In genomic region chr7:18666107-18666728, GRCh38 we compare ENCODE assay signal across 9 cellular contexts.
DNase-seq lines count a peak whose midpoint lies in the region; TF ChIP-seq lines count a peak whose summit lies in the region.
"Had no signal": no experiment of that assay in that cellular context is flagged by ENCODE, and none has a peak within 500 bp of the region (broad histone marks: within the 10 kb centered on the region; RNA-seq: fewer than 3 reads in every experiment).

No MANE protein-coding gene starts in this region.

- DNase-seq in GM12864 (ENCODE audit: low read depth), result peak; percentile 64
- DNase-seq in HAP-1 (ENCODE audit: low spot score in 2 of 2), result peak; percentile 69 to 87
- peak; percentile 80 for DNase-seq in LoVo (ENCODE audit: low spot score)
- peak; percentile 70 to 89 for DNase-seq in SJCRH30
- DNase-seq in activated effector memory CD4-positive, alpha-beta T cell treated with anti-CD3 and anti-CD28 coated beads, Interleukin-2, amount 50 U/mL, for 16 hours, result peak; percentile 82
- DNase-seq in glomerular visceral epithelial cell (ENCODE audit: extremely low spot score), result peak; percentile 64
- peak; percentile 53 to 72 for DNase-seq in trophoblast cell
- DNase-seq in ureter (ENCODE audit: low spot score), result peak; percentile 78

- H4K91ac ChIP-seq in trophoblast cell (ENCODE audit: low read depth, low read length), result no peak overlapping the region

- peaks cover 72% of the 10 kb centered on the region for H3K36me3 ChIP-seq in HAP-1 (replicated peaks)
- H3K36me3 ChIP-seq in SJCRH30, result no peaks in the 10 kb centered on the region
- no peaks in the 10 kb centered on the region for H3K36me3 ChIP-seq in trophoblast cell (ENCODE audit: control insufficient read depth in 1 of 2, insufficient read depth in 2 of 2, low read length in 2 of 2)

- no peak overlapping the region for H2AFZ ChIP-seq in trophoblast cell (ENCODE audit: insufficient read depth, low read length, poor library complexity)

- H3K14ac ChIP-seq in trophoblast cell (ENCODE audit: low read length), result no peak overlapping the region

- H3K23ac ChIP-seq in trophoblast cell (ENCODE audit: low read length), result no peak overlapping the region

- no peak overlapping the region for H4K12ac ChIP-seq in trophoblast cell (ENCODE audit: low read depth, low read length)

- no peak overlapping the region for H2BK120ac ChIP-seq in trophoblast cell (ENCODE audit: insufficient read depth, low read length, poor library complexity)

- no peak overlapping the region for H2AK5ac ChIP-seq in trophoblast cell (ENCODE audit: low read length)

- no peak overlapping the region for H2BK12ac ChIP-seq in trophoblast cell (ENCODE audit: low read length)

- no peak overlapping the region for H3K9ac ChIP-seq in trophoblast cell (ENCODE audit: low read length)

- no peak overlapping the region for H4K8ac ChIP-seq in trophoblast cell (ENCODE audit: low read depth, low read length)

- no peak overlapping the region for H3K4ac ChIP-seq in trophoblast cell (ENCODE audit: low read depth, low read length)

- H3K4me1 ChIP-seq in HAP-1 (peaks cover 16% of the 10 kb centered on the region), SJCRH30 (peaks cover 12% of the 10 kb centered on the region), trophoblast cell (ENCODE audit: control insufficient read depth in 1 of 2, insufficient read depth in 2 of 2, low read length in 2 of 2) (no peaks in the 10 kb centered on the region)

- H3K9me3 ChIP-seq in HAP-1 (no peaks in the 10 kb centered on the region), SJCRH30 (replicated peaks) (no peaks in the 10 kb centered on the region), trophoblast cell (ENCODE audit: insufficient read depth, low read depth, low read length) (no peaks in the 10 kb centered on the region)

- H2BK5ac ChIP-seq in trophoblast cell (ENCODE audit: low read depth, low read length, poor library complexity), result no peak overlapping the region

- in situ Hi-C loops in HAP-1 (cut with MboI; ENCODE audit: low sequenced_read_pairs), result no loop called here

- no peaks in the 10 kb centered on the region for H3K79me1 ChIP-seq in trophoblast cell (ENCODE audit: low read length)

- H3K27ac ChIP-seq in SJCRH30, result no peak overlapping the region
- H3K27ac ChIP-seq in trophoblast cell (ENCODE audit: low read depth, low read length), result no peak overlapping the region

- TF ChIP-seq CTCF in GM12864 (IDR thresholded peaks at IDR 0.05; ENCODE audit: low read depth, low read length, missing control alignments), result peak; percentile 99

- no peaks in the 10 kb centered on the region for H3K27me3 ChIP-seq in HAP-1 (ENCODE audit: low read depth)
- H3K27me3 ChIP-seq in SJCRH30, result no peaks in the 10 kb centered on the region
- no peaks in the 10 kb centered on the region for H3K27me3 ChIP-seq in trophoblast cell (ENCODE audit: insufficient read depth, low read length)

- WGBS in trophoblast cell (ENCODE audit: extremely low coverage, insufficient coverage, insufficient read length), result no CpG with 5 or more reads among the region's 4 CpGs

- H3K79me2 ChIP-seq in trophoblast cell (ENCODE audit: control insufficient read depth, insufficient read depth, low read length, poor library complexity), result no peaks in the 10 kb centered on the region

- no peak overlapping the region for H3K4me2 ChIP-seq in trophoblast cell (ENCODE audit: low read length)

- H3K4me3 ChIP-seq in GM12864 (ENCODE audit: low read depth, low read length) (no peak overlapping the region), HAP-1 (no peak overlapping the region), SJCRH30 (no peak overlapping the region), trophoblast cell (ENCODE audit: low read depth, low read length) (no peak overlapping the region)
- H3K4me3 ChIP-seq: skin epidermis had no signal

- H3K18ac ChIP-seq in trophoblast cell (ENCODE audit: low read length), result no peak overlapping the region
